Comparison of ENCODE assay signal across 13 cellular contexts in genomic region chr20:37987602-37988290, GRCh38. TPM values are rescaled to one million over a fixed set of nuclear protein-coding genes. Genes with fewer than 3 reads are reported as not detected.
DNase-seq lines count a peak whose midpoint lies in the region; ATAC-seq and TF ChIP-seq lines count a peak whose summit lies in the region.
"Had no signal": no experiment of that assay in that cellular context is flagged by ENCODE, and none has a peak within 500 bp of the region (broad histone marks: within the 10 kb centered on the region; RNA-seq: fewer than 3 reads in every experiment).

No MANE protein-coding gene starts in this region.

- H3K27ac Mint-ChIP-seq in WTC11: 0 out of 2 replicates have a peak overlapping the region, but pooled peaks have one; percentile 54
- no peak overlapping the region for H3K27ac Mint-ChIP-seq in T-helper 2 cell treated with Interferon-gamma antibody and Interleukin-4, amounts not matched to agents 5 μg/mL and 100 μg/mL, for 36 hours
- H3K27ac Mint-ChIP-seq: activated CD4-positive, alpha-beta memory T cell treated with anti-CD3 and anti-CD28 coated beads for 36 hours; activated naive CD4-positive, alpha-beta T cell treated with anti-CD3 and anti-CD28 coated beads for 36 hours had no signal

- CTCF ChIA-PET in WTC11 (lab: Charles Lee): interaction anchor here (1.0 kb wide), 2 partner anchors 19 to 44 kb away, joined by 3 to 4 read pairs; no protein-coding TSS in a partner anchor

- no peak for TF ChIP-seq EP300 in sigmoid colon (IDR thresholded peaks at IDR 0.05)

- POLR2A ChIA-PET in WTC11 (lab: Charles Lee): no interaction called here

- peak overlapping the region; percentile 26 for H3K27ac ChIP-seq in C4-2B
- H3K27ac ChIP-seq in sigmoid colon: peak overlapping the region; percentile 29 to 68 (median 45)

- peaks cover 30% of the 10 kb centered on the region for H3K36me3 Mint-ChIP-seq in WTC11
- H3K36me3 Mint-ChIP-seq in T-helper 2 cell treated with Interferon-gamma antibody and Interleukin-4, amounts not matched to agents 5 μg/mL and 100 μg/mL, for 36 hours (ENCODE audit: low read depth): peaks cover 32% of the 10 kb centered on the region

- H3K27me3 ChIP-seq in sigmoid colon: no peaks in the 10 kb centered on the region

- H3K27me3 Mint-ChIP-seq in WTC11 (ENCODE audit: low read depth): no peaks in the 10 kb centered on the region
- no peaks in the 10 kb centered on the region for H3K27me3 Mint-ChIP-seq in T-helper 2 cell treated with Interferon-gamma antibody and Interleukin-4, amounts not matched to agents 5 μg/mL and 100 μg/mL, for 36 hours (ENCODE audit: low read depth)
- H3K27me3 Mint-ChIP-seq: activated CD4-positive, alpha-beta memory T cell treated with anti-CD3 and anti-CD28 coated beads for 36 hours; CD4-positive, CD25-positive, alpha-beta regulatory T cell had no signal

- H3K4me3 ChIP-seq in sigmoid colon: no peak overlapping the region

- H3K9me3 Mint-ChIP-seq in WTC11: no peaks in the 10 kb centered on the region
- no peaks in the 10 kb centered on the region for H3K9me3 Mint-ChIP-seq in T-helper 2 cell treated with Interferon-gamma antibody and Interleukin-4, amounts not matched to agents 5 μg/mL and 100 μg/mL, for 36 hours
- H3K9me3 Mint-ChIP-seq: activated CD4-positive, alpha-beta memory T cell treated with anti-CD3 and anti-CD28 coated beads for 36 hours; activated naive CD4-positive, alpha-beta T cell treated with anti-CD3 and anti-CD28 coated beads for 36 hours; CD4-positive, CD25-positive, alpha-beta regulatory T cell had no signal

- TF ChIP-seq CTCF in C4-2B (conservative IDR thresholded peaks at IDR 0.05) (no peak), WTC11 (IDR thresholded peaks at IDR 0.05) (no peak), sigmoid colon (IDR thresholded peaks at IDR 0.05) (no peak)

- ATAC-seq in WTC11: no peak
- ATAC-seq: HCT116 had no signal

- intact Hi-C loops in sigmoid colon (cut with DNase I): no loop called here
- intact Hi-C loops in posterior vena cava (cut with DNase I): loop anchor here in 1 of 2 donors (10.0 kb wide), 1 partner anchor 413 kb away; no protein-coding TSS in a partner anchor

- H3K4me1 Mint-ChIP-seq in WTC11: peaks cover 2% of the 10 kb centered on the region; the same call in 1 of the 2 replicates
- peaks cover 26% of the 10 kb centered on the region for H3K4me1 Mint-ChIP-seq in T-helper 2 cell treated with Interferon-gamma antibody and Interleukin-4, amounts not matched to agents 5 μg/mL and 100 μg/mL, for 36 hours (ENCODE audit: low read depth)

- peaks cover 0 to 32% (median 20%) of the 10 kb centered on the region in 4 donors for H3K4me1 ChIP-seq in sigmoid colon

- no peaks in the 10 kb centered on the region for H3K9me3 ChIP-seq in sigmoid colon

- DNase-seq in WTC11 (ENCODE audit: low spot score): no peak
- peak; percentile 44 for DNase-seq in islet precursor cell
- DNase-seq in sigmoid colon: no peak
- no peak for DNase-seq in AG08396 (ENCODE audit: low spot score)
- no peak for DNase-seq in T-helper 2 cell treated with Interferon-gamma antibody and Interleukin-4, amounts not matched to agents 5 μg/mL and 100 μg/mL, for 36 hours (ENCODE audit: low spot score)
- DNase-seq in GF-D8 (lab: John Stamatoyannopoulos, UW): no peak
- no peak for DNase-seq in posterior vena cava (ENCODE audit: low spot score)
- DNase-seq: activated CD4-positive, alpha-beta memory T cell treated with anti-CD3 and anti-CD28 coated beads for 36 hours; activated naive CD4-positive, alpha-beta T cell treated with anti-CD3 and anti-CD28 coated beads for 36 hours; CD4-positive, CD25-positive, alpha-beta regulatory T cell; MV-4-11 had no signal

- no peak overlapping the region for H3K4me3 Mint-ChIP-seq in WTC11
- no peak overlapping the region for H3K4me3 Mint-ChIP-seq in T-helper 2 cell treated with Interferon-gamma antibody and Interleukin-4, amounts not matched to agents 5 μg/mL and 100 μg/mL, for 36 hours
- H3K4me3 Mint-ChIP-seq: activated CD4-positive, alpha-beta memory T cell treated with anti-CD3 and anti-CD28 coated beads for 36 hours; activated naive CD4-positive, alpha-beta T cell treated with anti-CD3 and anti-CD28 coated beads for 36 hours; CD4-positive, CD25-positive, alpha-beta regulatory T cell had no signal

- TF ChIP-seq POLR2A in sigmoid colon (IDR thresholded peaks at IDR 0.05): no peak

- peaks cover 0 to 34% (median 10%) of the 10 kb centered on the region in 4 donors for H3K36me3 ChIP-seq in sigmoid colon

- WGBS in sigmoid colon, 2 donors: 86 to 88% methylated on average over 12 of the region's 12 CpGs

TF ChIP-seq in WTC11, 78 proteins besides CTCF, POLR2A, EP300 and RAD21:
- TF ChIP-seq KAT7 (CRISPR knock-in tag; IDR thresholded peaks at IDR 0.05; ENCODE audit: borderline replicate concordance) (no peak), GTF2I (CRISPR knock-in tag; conservative IDR thresholded peaks at IDR 0.05) (no peak)
- TF ChIP-seq, protein P1, sequence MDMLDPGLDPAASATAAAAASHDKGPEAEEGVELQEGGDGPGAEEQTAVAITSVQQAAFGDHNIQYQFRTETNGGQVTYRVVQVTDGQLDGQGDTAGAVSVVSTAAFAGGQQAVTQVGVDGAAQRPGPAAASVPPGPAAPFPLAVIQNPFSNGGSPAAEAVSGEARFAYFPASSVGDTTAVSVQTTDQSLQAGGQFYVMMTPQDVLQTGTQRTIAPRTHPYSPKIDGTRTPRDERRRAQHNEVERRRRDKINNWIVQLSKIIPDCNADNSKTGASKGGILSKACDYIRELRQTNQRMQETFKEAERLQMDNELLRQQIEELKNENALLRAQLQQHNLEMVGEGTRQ (CRISPR knock-in tag; IDR thresholded peaks at IDR 0.05): no peak

RNA-seq across cellular contexts. Expression of gene TTI1, which starts 45.5 kb away (rescaled TPM):
- total RNA-seq in WTC11 (2021): 42.8 to 43.5 TPM (median 43.4 TPM) in 3 replicates
- total RNA-seq in sigmoid colon: 10 to 100 TPM in 3 of 4 donors, 1 to 10 TPM in 1; 9.6 to 11.7 (median 11.0) TPM
- polyA plus RNA-seq in sigmoid colon: 10 to 100 TPM in 1 of 3 donors, 1 to 10 TPM in 2; 2.4 to 11.3 (median 4.4) TPM
- total RNA-seq in posterior vena cava: 10 to 100 TPM; 10.4 to 12.7 TPM

RNA-seq across cellular contexts. Expression of gene RPRD1B, which starts 45.8 kb away (rescaled TPM):
- total RNA-seq in WTC11 (2021): 21.4 to 25.5 TPM (median 21.5 TPM) in 3 replicates
- total RNA-seq in sigmoid colon: 10 to 100 TPM; 27.2 to 31.9 (median 29.7) TPM
- polyA plus RNA-seq in sigmoid colon: 10 to 100 TPM; 10.2 to 17.0 (median 12.3) TPM
- total RNA-seq in posterior vena cava: 10 to 100 TPM; 24.7 to 25.8 TPM
